In the genomic region with DNA sequence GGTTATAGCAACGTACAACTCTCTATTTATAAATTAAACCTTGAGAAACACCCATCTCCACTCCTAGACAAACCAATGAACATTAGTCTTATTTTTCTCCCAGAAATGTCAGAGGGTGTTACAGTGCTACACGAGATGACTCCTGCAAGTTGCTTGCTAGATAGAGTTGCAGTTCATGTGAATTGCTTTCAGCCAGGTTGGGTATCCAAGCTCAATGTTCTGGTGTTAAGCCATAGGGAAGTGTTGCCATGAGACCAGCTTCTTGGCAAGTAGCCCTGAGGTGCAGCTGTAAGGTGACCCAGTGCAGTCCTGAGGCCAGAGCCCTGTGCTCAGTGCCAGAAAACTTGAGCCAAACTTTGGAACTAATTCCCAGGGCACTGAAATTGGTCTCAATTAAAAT, we compare ENCODE assay signal across 8 cellular contexts. TPM values are rescaled to one million over a fixed set of nuclear protein-coding genes. Genes with fewer than 3 reads are reported as not detected.
A peak's percentile ranks its signal among the peaks of the same experiment; 100 is the strongest.
DNase-seq lines count a peak whose midpoint lies in the region; ATAC-seq and TF ChIP-seq lines count a peak whose summit lies in the region.

No MANE protein-coding gene starts in this region.

- H3K4me3 ChIP-seq in GM23338 (no peak overlapping the region), psoas muscle (no peak overlapping the region)

- H3K4me1 ChIP-seq in GM23338 (ENCODE audit: insufficient read depth) (peaks cover 28% of the 10 kb centered on the region), psoas muscle (peaks cover 45% of the 10 kb centered on the region)

- 2 to 11% (median 8%) methylated on average over 2 of the region's 2 CpGs for WGBS in psoas muscle, 3 donors

- no peaks in the 10 kb centered on the region for H3K9me3 Mint-ChIP-seq in GM23338

- no peak for TF ChIP-seq CTCF in GM23338 (conservative IDR thresholded peaks at IDR 0.05; ENCODE audit: low read depth in 2 of 2)
- TF ChIP-seq CTCF in psoas muscle (IDR thresholded peaks at IDR 0.05), result no peak

- no peak for TF ChIP-seq POLR2A in erythroblast (IDR thresholded peaks at IDR 0.05; ENCODE audit: low read length)

- intact Hi-C loops in psoas muscle (cut with DNase I), result no loop called here

- DNase-seq in GM23338 (ENCODE audit: low spot score) (no peak), NCI-H774 (lab: John Stamatoyannopoulos, UW) (peak; percentile 89), erythroblast (lab: John Stamatoyannopoulos, UW) (peak; percentile 14), psoas muscle (peak; percentile 66 to 86), epidermal melanocyte (ENCODE audit: insufficient read length, low spot score) (no peak), HPDE6-E6E7 (ENCODE audit: extremely low spot score) (no peak)

- H3K4me2 ChIP-seq in GM23338, result no peak overlapping the region

- no peaks in the 10 kb centered on the region for H3K9me3 ChIP-seq in psoas muscle

- H3K4me3 Mint-ChIP-seq in GM23338, result no peak overlapping the region

- peaks cover 35% of the 10 kb centered on the region for H3K4me1 Mint-ChIP-seq in GM23338

- H3F3A ChIP-seq in GM23338 (replicated peaks; ENCODE audit: low read depth), result no peaks in the 10 kb centered on the region

- no peak overlapping the region for H2AFZ ChIP-seq in GM23338

- ATAC-seq in GM23338, result peak; percentile 18; the same call in 2 of the 3 replicates
- peak; percentile 95 to 97 (median 96) for ATAC-seq in psoas muscle
- no peak for ATAC-seq in HG03432 (IDR thresholded peaks at IDR 0.05; ENCODE audit: unreplicated experiment)
- no peak for ATAC-seq in GM21825 (IDR thresholded peaks at IDR 0.05; ENCODE audit: unreplicated experiment)

- H3K27ac ChIP-seq in GM23338 (ENCODE audit: low read depth) (no peak overlapping the region; the same call in 1 of the 2 replicates), psoas muscle (peak overlapping the region; percentile 62)

- no peaks in the 10 kb centered on the region for H3K9me2 ChIP-seq in GM23338 (ENCODE audit: insufficient read depth)

- no peak overlapping the region for H3K27ac Mint-ChIP-seq in GM23338

- no peaks in the 10 kb centered on the region for H3K79me2 ChIP-seq in GM23338 (replicated peaks; ENCODE audit: insufficient read depth)

- no peaks in the 10 kb centered on the region for H3K36me3 ChIP-seq in GM23338 (ENCODE audit: insufficient read depth)
- no peaks in the 10 kb centered on the region for H3K36me3 ChIP-seq in psoas muscle (ENCODE audit: insufficient read depth in 1 of 2, low read depth in 1 of 2)

- no peaks in the 10 kb centered on the region for H4K20me1 ChIP-seq in GM23338 (replicated peaks; ENCODE audit: insufficient read depth)

- H3K36me3 Mint-ChIP-seq in GM23338 (ENCODE audit: low read depth), result no peaks in the 10 kb centered on the region

- no peaks in the 10 kb centered on the region for H3K27me3 ChIP-seq in GM23338 (ENCODE audit: insufficient read depth)
- H3K27me3 ChIP-seq in psoas muscle (ENCODE audit: insufficient read depth in 3 of 3, low read length in 2 of 3), result no peaks in the 10 kb centered on the region

- H3K27me3 Mint-ChIP-seq in GM23338 (ENCODE audit: insufficient read depth, low read depth, poor library complexity), result peaks cover 4% of the 10 kb centered on the region

TF ChIP-seq in GM23338, 12 proteins besides CTCF, POLR2A, EP300 and RAD21:
- TF ChIP-seq EZH2phosphoT487 (IDR thresholded peaks at IDR 0.05; ENCODE audit: unreplicated experiment) (no peak), EZH2 (IDR thresholded peaks at IDR 0.05; ENCODE audit: low read depth, unreplicated experiment) (no peak), NANOG (IDR thresholded peaks at IDR 0.05; ENCODE audit: borderline replicate concordance) (no peak), CREB1 (CRISPR knock-in tag; IDR thresholded peaks at IDR 0.05; ENCODE audit: low read depth) (no peak), JUNB (IDR thresholded peaks at IDR 0.05; ENCODE audit: unreplicated experiment) (no peak), POLR2AphosphoS5 (IDR thresholded peaks at IDR 0.05; ENCODE audit: low read depth) (no peak), ZNF114 (CRISPR knock-in tag; IDR thresholded peaks at IDR 0.05) (no peak)
- TF ChIP-seq, protein P1, sequence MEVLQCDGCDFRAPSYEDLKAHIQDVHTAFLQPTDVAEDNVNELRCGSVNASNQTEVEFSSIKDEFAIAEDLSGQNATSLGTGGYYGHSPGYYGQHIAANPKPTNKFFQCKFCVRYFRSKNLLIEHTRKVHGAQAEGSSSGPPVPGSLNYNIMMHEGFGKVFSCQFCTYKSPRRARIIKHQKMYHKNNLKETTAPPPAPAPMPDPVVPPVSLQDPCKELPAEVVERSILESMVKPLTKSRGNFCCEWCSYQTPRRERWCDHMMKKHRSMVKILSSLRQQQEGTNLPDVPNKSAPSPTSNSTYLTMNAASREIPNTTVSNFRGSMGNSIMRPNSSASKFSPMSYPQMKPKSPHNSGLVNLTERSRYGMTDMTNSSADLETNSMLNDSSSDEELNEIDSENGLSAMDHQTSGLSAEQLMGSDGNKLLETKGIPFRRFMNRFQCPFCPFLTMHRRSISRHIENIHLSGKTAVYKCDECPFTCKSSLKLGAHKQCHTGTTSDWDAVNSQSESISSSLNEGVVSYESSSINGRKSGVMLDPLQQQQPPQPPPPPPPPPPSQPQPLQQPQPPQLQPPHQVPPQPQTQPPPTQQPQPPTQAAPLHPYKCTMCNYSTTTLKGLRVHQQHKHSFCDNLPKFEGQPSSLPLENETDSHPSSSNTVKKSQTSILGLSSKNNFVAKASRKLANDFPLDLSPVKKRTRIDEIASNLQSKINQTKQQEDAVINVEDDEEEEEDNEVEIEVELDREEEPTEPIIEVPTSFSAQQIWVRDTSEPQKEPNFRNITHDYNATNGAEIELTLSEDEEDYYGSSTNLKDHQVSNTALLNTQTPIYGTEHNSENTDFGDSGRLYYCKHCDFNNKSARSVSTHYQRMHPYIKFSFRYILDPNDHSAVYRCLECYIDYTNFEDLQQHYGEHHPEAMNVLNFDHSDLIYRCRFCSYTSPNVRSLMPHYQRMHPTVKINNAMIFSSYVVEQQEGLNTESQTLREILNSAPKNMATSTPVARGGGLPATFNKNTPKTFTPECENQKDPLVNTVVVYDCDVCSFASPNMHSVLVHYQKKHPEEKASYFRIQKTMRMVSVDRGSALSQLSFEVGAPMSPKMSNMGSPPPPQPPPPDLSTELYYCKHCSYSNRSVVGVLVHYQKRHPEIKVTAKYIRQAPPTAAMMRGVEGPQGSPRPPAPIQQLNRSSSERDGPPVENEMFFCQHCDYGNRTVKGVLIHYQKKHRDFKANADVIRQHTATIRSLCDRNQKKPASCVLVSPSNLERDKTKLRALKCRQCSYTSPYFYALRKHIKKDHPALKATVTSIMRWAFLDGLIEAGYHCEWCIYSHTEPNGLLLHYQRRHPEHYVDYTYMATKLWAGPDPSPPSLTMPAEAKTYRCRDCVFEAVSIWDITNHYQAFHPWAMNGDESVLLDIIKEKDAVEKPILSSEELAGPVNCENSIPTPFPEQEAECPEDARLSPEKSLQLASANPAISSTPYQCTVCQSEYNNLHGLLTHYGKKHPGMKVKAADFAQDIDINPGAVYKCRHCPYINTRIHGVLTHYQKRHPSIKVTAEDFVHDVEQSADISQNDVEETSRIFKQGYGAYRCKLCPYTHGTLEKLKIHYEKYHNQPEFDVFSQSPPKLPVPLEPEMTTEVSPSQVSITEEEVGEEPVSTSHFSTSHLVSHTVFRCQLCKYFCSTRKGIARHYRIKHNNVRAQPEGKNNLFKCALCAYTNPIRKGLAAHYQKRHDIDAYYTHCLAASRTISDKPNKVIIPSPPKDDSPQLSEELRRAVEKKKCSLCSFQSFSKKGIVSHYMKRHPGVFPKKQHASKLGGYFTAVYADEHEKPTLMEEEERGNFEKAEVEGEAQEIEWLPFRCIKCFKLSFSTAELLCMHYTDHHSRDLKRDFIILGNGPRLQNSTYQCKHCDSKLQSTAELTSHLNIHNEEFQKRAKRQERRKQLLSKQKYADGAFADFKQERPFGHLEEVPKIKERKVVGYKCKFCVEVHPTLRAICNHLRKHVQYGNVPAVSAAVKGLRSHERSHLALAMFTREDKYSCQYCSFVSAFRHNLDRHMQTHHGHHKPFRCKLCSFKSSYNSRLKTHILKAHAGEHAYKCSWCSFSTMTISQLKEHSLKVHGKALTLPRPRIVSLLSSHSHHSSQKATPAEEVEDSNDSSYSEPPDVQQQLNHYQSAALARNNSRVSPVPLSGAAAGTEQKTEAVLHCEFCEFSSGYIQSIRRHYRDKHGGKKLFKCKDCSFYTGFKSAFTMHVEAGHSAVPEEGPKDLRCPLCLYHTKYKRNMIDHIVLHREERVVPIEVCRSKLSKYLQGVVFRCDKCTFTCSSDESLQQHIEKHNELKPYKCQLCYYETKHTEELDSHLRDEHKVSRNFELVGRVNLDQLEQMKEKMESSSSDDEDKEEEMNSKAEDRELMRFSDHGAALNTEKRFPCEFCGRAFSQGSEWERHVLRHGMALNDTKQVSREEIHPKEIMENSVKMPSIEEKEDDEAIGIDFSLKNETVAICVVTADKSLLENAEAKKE (CRISPR knock-in tag; IDR thresholded peaks at IDR 0.05), result no peak
- TF ChIP-seq, protein P2, sequence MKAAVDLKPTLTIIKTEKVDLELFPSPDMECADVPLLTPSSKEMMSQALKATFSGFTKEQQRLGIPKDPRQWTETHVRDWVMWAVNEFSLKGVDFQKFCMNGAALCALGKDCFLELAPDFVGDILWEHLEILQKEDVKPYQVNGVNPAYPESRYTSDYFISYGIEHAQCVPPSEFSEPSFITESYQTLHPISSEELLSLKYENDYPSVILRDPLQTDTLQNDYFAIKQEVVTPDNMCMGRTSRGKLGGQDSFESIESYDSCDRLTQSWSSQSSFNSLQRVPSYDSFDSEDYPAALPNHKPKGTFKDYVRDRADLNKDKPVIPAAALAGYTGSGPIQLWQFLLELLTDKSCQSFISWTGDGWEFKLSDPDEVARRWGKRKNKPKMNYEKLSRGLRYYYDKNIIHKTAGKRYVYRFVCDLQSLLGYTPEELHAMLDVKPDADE (IDR thresholded peaks at IDR 0.05), result no peak

RNA-seq across cellular contexts. Expression of a gene that starts 51.3 kb away (rescaled TPM):
- total RNA-seq in GM23338 (2014; rRNA removed; shearing (Covaris generic)), result 13.1 and 26.1 TPM in 2 replicates
- polyA plus RNA-seq in GM23338 (2016; fragmentation: Nextera tagmentation; extraction: Ambion mirVana) (6.9 and 8.3 TPM in 2 replicates), psoas muscle (10 to 100 TPM in 2 of 3 donors, 1 to 10 TPM in 1; 9.0 to 11.6 (median 11.3) TPM)
- 10 to 100 TPM; 18.8 to 36.3 (median 30.7) TPM for total RNA-seq in psoas muscle

Comparison
In these comparisons a context has a peak if more than half of its experiments do, and no peak if none do; other contexts are left out.
1. ATAC-seq: peak in GM23338 (single experiment) and psoas muscle (4 of 4); none in HG03432 (single experiment) and GM21825 (single experiment).
2. DNase-seq: peak in NCI-H774 (single experiment), erythroblast (2 of 2) and psoas muscle (2 of 2); none in GM23338 (single experiment), epidermal melanocyte (single experiment) and HPDE6-E6E7 (single experiment).